In genomic region chr12:46190533-46190932, GRCh38 we compare ENCODE assay signal across 8 cellular contexts.
DNase-seq lines count a peak whose midpoint lies in the region; ATAC-seq and TF ChIP-seq lines count a peak whose summit lies in the region.
"Not testable (repeated sequence)": the region's sequence is repeated elsewhere in the genome, so short reads cannot be mapped to it uniquely, and the experiment has no call there.

No MANE protein-coding gene starts in this region.

- not testable (repeated sequence) for H3K4me1 ChIP-seq in CD8-positive, alpha-beta memory T cell (ENCODE audit: insufficient read depth, low read length)

- CTCF ChIA-PET in CD8-positive, alpha-beta memory T cell (lab: Charles Lee); activated CD8-positive, alpha-beta T cell treated with anti-CD3 and anti-CD28 coated beads for 36 hours (lab: Charles Lee); activated naive CD4-positive, alpha-beta T cell treated with anti-CD3 and anti-CD28 coated beads for 36 hours (lab: Charles Lee): not testable (repeated sequence)

- H3K27ac Mint-ChIP-seq in CD8-positive, alpha-beta memory T cell: peak overlapping the region in 5 of 8 donors; percentile 11 to 76 (median 70)
- H3K27ac Mint-ChIP-seq in T-helper 17 cell (peak overlapping the region; percentile 37), memory B cell (peak overlapping the region; percentile 75), progenitor cell of endocrine pancreas (peak overlapping the region; percentile 54), type B pancreatic cell (peak overlapping the region; percentile 43)
- H3K27ac Mint-ChIP-seq in activated CD8-positive, alpha-beta T cell treated with anti-CD3 and anti-CD28 coated beads for 36 hours: peak overlapping the region; percentile 40
- H3K27ac Mint-ChIP-seq in activated naive CD4-positive, alpha-beta T cell treated with anti-CD3 and anti-CD28 coated beads for 36 hours: peak overlapping the region; percentile 27
- H3K27ac Mint-ChIP-seq in activated naive CD8-positive, alpha-beta T cell treated with anti-CD3 and anti-CD28 coated beads for 36 hours: peak overlapping the region; percentile 26

- not testable (repeated sequence) for H3K27me3 ChIP-seq in CD8-positive, alpha-beta memory T cell (ENCODE audit: insufficient read depth, low read length, poor library complexity, severe bottlenecking)

- not testable (repeated sequence) for H3K9me3 Mint-ChIP-seq in CD8-positive, alpha-beta memory T cell; memory B cell
- H3K9me3 Mint-ChIP-seq in activated CD8-positive, alpha-beta T cell treated with anti-CD3 and anti-CD28 coated beads for 36 hours: peaks cover 33% of the 10 kb centered on the region
- peaks cover 46% of the 10 kb centered on the region for H3K9me3 Mint-ChIP-seq in activated naive CD4-positive, alpha-beta T cell treated with anti-CD3 and anti-CD28 coated beads for 36 hours
- H3K9me3 Mint-ChIP-seq in activated naive CD8-positive, alpha-beta T cell treated with anti-CD3 and anti-CD28 coated beads for 36 hours: peaks cover 40% of the 10 kb centered on the region
- H3K9me3 Mint-ChIP-seq in progenitor cell of endocrine pancreas (ENCODE audit: low read depth) (peaks cover 40% of the 10 kb centered on the region), type B pancreatic cell (peaks cover 15% of the 10 kb centered on the region)

- not testable (repeated sequence) for DNase-seq in CD8-positive, alpha-beta memory T cell; T-helper 17 cell; activated CD8-positive, alpha-beta T cell treated with anti-CD3 and anti-CD28 coated beads for 36 hours; activated naive CD4-positive, alpha-beta T cell treated with anti-CD3 and anti-CD28 coated beads for 36 hours; activated naive CD8-positive, alpha-beta T cell treated with anti-CD3 and anti-CD28 coated beads for 36 hours; memory B cell (ENCODE audit: low spot score in 2 of 2); progenitor cell of endocrine pancreas (ENCODE audit: low spot score, unreplicated experiment); type B pancreatic cell (ENCODE audit: extremely low spot score, unreplicated experiment)

- POLR2A ChIA-PET in CD8-positive, alpha-beta memory T cell (lab: Charles Lee); activated CD8-positive, alpha-beta T cell treated with anti-CD3 and anti-CD28 coated beads for 36 hours (lab: Charles Lee): not testable (repeated sequence)

- H3K27ac ChIP-seq in CD8-positive, alpha-beta memory T cell (ENCODE audit: low read depth, low read length): not testable (repeated sequence)

- H3K4me3 Mint-ChIP-seq in CD8-positive, alpha-beta memory T cell; T-helper 17 cell; activated CD8-positive, alpha-beta T cell treated with anti-CD3 and anti-CD28 coated beads for 36 hours; activated naive CD4-positive, alpha-beta T cell treated with anti-CD3 and anti-CD28 coated beads for 36 hours; activated naive CD8-positive, alpha-beta T cell treated with anti-CD3 and anti-CD28 coated beads for 36 hours; memory B cell; progenitor cell of endocrine pancreas (ENCODE audit: low read depth); type B pancreatic cell: not testable (repeated sequence)

- intact Hi-C loops in activated CD8-positive, alpha-beta T cell treated with anti-CD3 and anti-CD28 coated beads for 36 hours (cut with micrococcal nuclease); activated naive CD4-positive, alpha-beta T cell treated with anti-CD3 and anti-CD28 coated beads for 36 hours (cut with micrococcal nuclease): not testable (repeated sequence)

- not testable (repeated sequence) for H3K9me3 ChIP-seq in CD8-positive, alpha-beta memory T cell (ENCODE audit: low read length); T-helper 17 cell (ENCODE audit: control insufficient read depth, low read length, poor library complexity, severe bottlenecking)

- not testable (repeated sequence) for TF ChIP-seq CTCF in activated CD8-positive, alpha-beta T cell treated with anti-CD3 and anti-CD28 coated beads for 36 hours (IDR thresholded peaks at IDR 0.05); progenitor cell of endocrine pancreas (IDR thresholded peaks at IDR 0.05; ENCODE audit: unreplicated experiment); type B pancreatic cell (conservative IDR thresholded peaks at IDR 0.05)

- not testable (repeated sequence) for H3K27me3 Mint-ChIP-seq in CD8-positive, alpha-beta memory T cell; T-helper 17 cell; activated CD8-positive, alpha-beta T cell treated with anti-CD3 and anti-CD28 coated beads for 36 hours; activated naive CD4-positive, alpha-beta T cell treated with anti-CD3 and anti-CD28 coated beads for 36 hours (ENCODE audit: low read depth); activated naive CD8-positive, alpha-beta T cell treated with anti-CD3 and anti-CD28 coated beads for 36 hours; memory B cell; progenitor cell of endocrine pancreas; type B pancreatic cell

- H3K4me3 ChIP-seq in CD8-positive, alpha-beta memory T cell (ENCODE audit: low read length): not testable (repeated sequence)

- peaks cover 23% of the 10 kb centered on the region for H3K36me3 ChIP-seq in CD8-positive, alpha-beta memory T cell (ENCODE audit: insufficient read depth, low read length)

- H3K36me3 Mint-ChIP-seq in CD8-positive, alpha-beta memory T cell: peaks cover 18 to 88% (median 51%) of the 10 kb centered on the region in 3 donors
- not testable (repeated sequence) for H3K36me3 Mint-ChIP-seq in T-helper 17 cell (ENCODE audit: low read depth)
- peaks cover 81% of the 10 kb centered on the region for H3K36me3 Mint-ChIP-seq in activated CD8-positive, alpha-beta T cell treated with anti-CD3 and anti-CD28 coated beads for 36 hours (ENCODE audit: low read depth)
- H3K36me3 Mint-ChIP-seq in activated naive CD4-positive, alpha-beta T cell treated with anti-CD3 and anti-CD28 coated beads for 36 hours (ENCODE audit: low read depth): peaks cover 83% of the 10 kb centered on the region
- H3K36me3 Mint-ChIP-seq in activated naive CD8-positive, alpha-beta T cell treated with anti-CD3 and anti-CD28 coated beads for 36 hours: peaks cover 83% of the 10 kb centered on the region
- H3K36me3 Mint-ChIP-seq in memory B cell (peaks cover 39% of the 10 kb centered on the region), progenitor cell of endocrine pancreas (ENCODE audit: insufficient read depth) (peaks cover 70% of the 10 kb centered on the region), type B pancreatic cell (peaks cover 77% of the 10 kb centered on the region)

- peaks cover 20 to 59% (median 47%) of the 10 kb centered on the region in 3 donors for H3K4me1 Mint-ChIP-seq in CD8-positive, alpha-beta memory T cell
- H3K4me1 Mint-ChIP-seq in T-helper 17 cell; progenitor cell of endocrine pancreas (ENCODE audit: low read depth); type B pancreatic cell (ENCODE audit: unreplicated experiment): not testable (repeated sequence)
- H3K4me1 Mint-ChIP-seq in activated CD8-positive, alpha-beta T cell treated with anti-CD3 and anti-CD28 coated beads for 36 hours (ENCODE audit: low read depth): peaks cover 28% of the 10 kb centered on the region
- H3K4me1 Mint-ChIP-seq in activated naive CD4-positive, alpha-beta T cell treated with anti-CD3 and anti-CD28 coated beads for 36 hours (ENCODE audit: low read depth): peaks cover 46% of the 10 kb centered on the region
- peaks cover 43% of the 10 kb centered on the region for H3K4me1 Mint-ChIP-seq in activated naive CD8-positive, alpha-beta T cell treated with anti-CD3 and anti-CD28 coated beads for 36 hours
- peaks cover 40% of the 10 kb centered on the region for H3K4me1 Mint-ChIP-seq in memory B cell

- not testable (repeated sequence) for ATAC-seq in T-helper 17 cell; activated CD8-positive, alpha-beta T cell treated with anti-CD3 and anti-CD28 coated beads for 36 hours; memory B cell (ENCODE audit: low read depth)
